Comparison of ENCODE assay signal across 8 cellular contexts in genomic region chr1:119647734-119648619, GRCh38. TPM values are rescaled to one million over a fixed set of nuclear protein-coding genes. Genes with fewer than 3 reads are reported as not detected.
DNase-seq lines count a peak whose midpoint lies in the region; ATAC-seq and TF ChIP-seq lines count a peak whose summit lies in the region.

Gene ZNF697, minus strand, starts transcription at chr1:119648266. Its CDS starts 22,166 bp downstream, at chr1:119626100.

- no peak within 1 kb of the TSS for H3K27ac Mint-ChIP-seq in T-helper 17 cell

- in situ Hi-C loops in GM13977 (cut with MboI; ENCODE audit: low pct_unique_long_range_greater_than_20kb, low sequenced_read_pairs, unreplicated experiment) = no loop called here

- peaks cover 4% of the 10 kb centered on the region for H3K36me3 Mint-ChIP-seq in T-helper 17 cell (ENCODE audit: low read depth)

- H3K9me3 ChIP-seq in T-helper 17 cell (ENCODE audit: control insufficient read depth, low read length, poor library complexity, severe bottlenecking) = no peaks in the 10 kb centered on the region
- no peaks in the 10 kb centered on the region for H3K9me3 ChIP-seq in colonic mucosa

- H3K9ac ChIP-seq in colonic mucosa (ENCODE audit: low read depth in 2 of 2, low read length in 2 of 2) = peak within 1 kb of the TSS; percentile 79 to 93

- H3K4me1 Mint-ChIP-seq in T-helper 17 cell = no peaks in the 10 kb centered on the region

- H3K4me3 ChIP-seq in colonic mucosa = peak within 1 kb of the TSS; percentile 64

- H3K4me1 ChIP-seq in colonic mucosa = no peaks in the 10 kb centered on the region

- ATAC-seq in HG02798 (IDR thresholded peaks at IDR 0.05; ENCODE audit: poor library complexity, unreplicated experiment) = peak; percentile 78
- peak; percentile 56 for ATAC-seq in T-helper 17 cell

- H3K27me3 Mint-ChIP-seq in T-helper 17 cell = peaks cover 77% of the 10 kb centered on the region

- TF ChIP-seq CTCF in GM13977 (IDR thresholded peaks at IDR 0.05; ENCODE audit: extremely low read depth, insufficient read depth, missing control alignments) (peak; percentile 24), colonic mucosa (IDR thresholded peaks at IDR 0.05) (no peak)

- peak within 1 kb of the TSS; percentile 79 for H3K27ac ChIP-seq in colonic mucosa

- intact Hi-C loops in colonic mucosa (cut with DNase I) = no loop called here

- H3K4me3 Mint-ChIP-seq in T-helper 17 cell = peak within 1 kb of the TSS; percentile 63

- no peaks in the 10 kb centered on the region for H3K36me3 ChIP-seq in colonic mucosa

- no peaks in the 10 kb centered on the region for H3K27me3 ChIP-seq in colonic mucosa

- DNase-seq in 8988T (peak; percentile 80), GM13977 (ENCODE audit: low spot score) (peak; percentile 84), NCI-H1436 (lab: John Stamatoyannopoulos, UW) (peak; percentile 83), T-helper 17 cell (no peak), colonic mucosa (peak; percentile 99), kidney tubule cell (ENCODE audit: low spot score) (peak; percentile 99)
- peak; percentile 40 for DNase-seq in stimulated activated CD4-positive, alpha-beta T cell treated with anti-CD3 and anti-CD28 coated beads, Interleukin-12 subunit alpha, Interleukin-12 subunit beta, amount 100 ng/mL, for 4 hours

RNA-seq across cellular contexts. Expression of gene ZNF697, which starts in this region (rescaled TPM):
- total RNA-seq in T-helper 17 cell (under 1 TPM in 1 of 2 donors, not detected in 1; 0.15 TPM), colonic mucosa (1 to 10 TPM; 2.1 to 3.2 TPM)

Comparison
In these comparisons a context has a peak if more than half of its experiments do, and no peak if none do; other contexts are left out.
1. Peak in ATAC-seq in T-helper 17 cell; RNA of the gene not detected or under 1 TPM.
2. DNase-seq: peak in 8988T (single experiment), GM13977 (single experiment), NCI-H1436 (single experiment), colonic mucosa (single experiment), kidney tubule cell (single experiment) and stimulated activated CD4-positive, alpha-beta T cell treated with anti-CD3 and anti-CD28 coated beads, Interleukin-12 subunit alpha, Interleukin-12 subunit beta, amount 100 ng/mL, for 4 hours (single experiment); none in T-helper 17 cell (0 of 3).